In the genomic region with DNA sequence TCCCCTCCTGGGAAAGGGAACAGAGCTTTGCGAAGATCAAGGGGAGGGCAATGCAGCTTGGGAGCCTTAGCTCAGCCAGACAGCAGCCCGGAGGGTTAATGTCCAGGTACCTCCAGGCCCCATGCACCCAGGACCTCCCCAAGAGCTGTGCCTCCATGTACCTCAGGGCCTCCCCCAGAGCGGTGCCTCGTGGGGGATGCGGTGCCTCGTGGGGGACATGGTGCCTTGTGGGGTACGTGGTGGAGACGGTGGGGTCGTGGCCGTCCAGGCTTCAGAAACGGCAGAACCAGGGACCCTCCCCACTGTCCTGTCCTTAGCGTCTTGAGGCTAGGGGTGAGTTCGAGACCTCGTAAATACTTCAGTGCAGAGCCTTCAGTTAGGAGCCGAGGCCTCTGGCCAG, we compare ENCODE assay signal across 16 cellular contexts.
"Had no signal": no experiment of that assay in that cellular context is flagged by ENCODE, and none has a peak within 500 bp of the region (broad histone marks: within the 10 kb centered on the region; RNA-seq: fewer than 3 reads in every experiment).

No MANE protein-coding gene starts in this region.

- H3K27ac Mint-ChIP-seq: mesothelial cell of epicardium had no signal

- H3K4me1 ChIP-seq: esophagus muscularis mucosa, foreskin keratinocyte, gastroesophageal sphincter, heart right ventricle, left lung, lower lobe of right lung had no signal

- ATAC-seq: foreskin keratinocyte, gastroesophageal sphincter, left cardiac atrium, left lung, left ventricle myocardium superior, lower lobe of right lung had no signal

- H3K4me2 ChIP-seq: hepatocyte had no signal

- H3K4me3 Mint-ChIP-seq: mesothelial cell of epicardium had no signal

- H3K4me3 ChIP-seq: coronary artery, dorsolateral prefrontal cortex, esophagus muscularis mucosa, gastroesophageal sphincter, heart right ventricle, hepatocyte, left lung, lower lobe of right lung had no signal

- H3K27me3 ChIP-seq: dorsolateral prefrontal cortex, foreskin keratinocyte, hepatocyte had no signal

- H3K27ac ChIP-seq: coronary artery, esophagus muscularis mucosa, foreskin keratinocyte, gastroesophageal sphincter, heart right ventricle, hepatocyte, left lung, lower lobe of right lung had no signal

- H2AFZ ChIP-seq: hepatocyte had no signal

- H3K4me1 Mint-ChIP-seq: mesothelial cell of epicardium had no signal

- DNase-seq: dorsolateral prefrontal cortex; effector CD4-positive, alpha-beta T cell; effector memory CD4-positive, alpha-beta T cell; foreskin keratinocyte; head of caudate nucleus; heart right ventricle; left cardiac atrium; left lung; left ventricle myocardium superior; lower lobe of right lung; mesenchymal stem cell had no signal

- H3K36me3 ChIP-seq: esophagus muscularis mucosa, gastroesophageal sphincter, heart right ventricle, left lung, lower lobe of right lung had no signal
